28 cellular contexts compared by ENCODE assay signal in the genomic region with DNA sequence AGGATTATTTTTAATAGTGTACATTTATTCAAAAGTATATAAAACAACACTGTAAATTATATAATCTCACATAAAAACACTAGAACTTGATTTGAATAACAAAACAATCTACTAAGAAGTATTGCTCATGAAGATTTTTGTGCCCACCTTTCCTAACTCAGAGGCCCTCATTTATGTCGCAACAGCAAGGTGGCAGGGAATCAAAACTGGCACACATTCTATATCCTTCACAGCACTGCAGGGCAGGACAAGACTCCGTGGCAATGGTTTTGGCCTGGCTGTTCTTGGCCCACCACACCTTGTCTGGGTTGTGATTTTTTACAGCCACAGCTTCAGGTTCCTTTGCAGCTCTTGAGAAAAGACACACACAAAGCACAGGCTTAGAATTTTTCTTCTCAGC. TPM values are rescaled to one million over a fixed set of nuclear protein-coding genes. Genes with fewer than 3 reads are reported as not detected.
"Had no signal": no experiment of that assay in that cellular context is flagged by ENCODE, and none has a peak within 500 bp of the region (broad histone marks: within the 10 kb centered on the region; RNA-seq: fewer than 3 reads in every experiment).

No MANE protein-coding gene starts in this region.

- FAIRE-seq: keratinocyte, small intestine, urothelium cell line had no signal

- H3K79me2 ChIP-seq: parathyroid adenoma had no signal

- H3K27ac Mint-ChIP-seq: dendritic cell treated with granulocyte-macrophage colony-stimulating factor and Interleukin-4, amounts not matched to agents 40 ng/mL and 50 ng/mL, for 4 days; endodermal cell; natural killer cell; stimulated activated naive B cell treated with anti-CD40 and anti-IgM and Interleukin-4, amounts not matched to agents 10 μg/mL and 1 μg/mL and 100 μg/mL, for 72 hours had no signal

- H3K4me3 ChIP-seq: colonic mucosa, gastrocnemius medialis, lung, right atrium auricular region, thoracic aorta, tibial nerve, upper lobe of left lung had no signal

- DNase-seq: colonic mucosa; effector CD8-positive, alpha-beta T cell; foreskin fibroblast; gastrocnemius medialis; head of caudate nucleus; natural killer cell; occipital lobe; small intestine; stimulated activated CD4-positive, alpha-beta T cell treated with anti-CD3 and anti-CD28 coated beads, Interleukin-15, amount 100 ng/mL, for 24 hours; stimulated activated CD4-positive, alpha-beta T cell treated with anti-CD3 and anti-CD28 coated beads, Interleukin-2, amount 100 ng/mL, for 48 hours; stimulated activated naive B cell treated with anti-CD40 and anti-IgM and Interleukin-4, amounts not matched to agents 10 μg/mL and 1 μg/mL and 100 μg/mL, for 72 hours; upper lobe of left lung had no signal

- ATAC-seq: esophagus mucosa; gastrocnemius medialis; left lobe of liver; natural killer cell; stimulated activated naive B cell treated with anti-CD40 and anti-IgM and Interleukin-4, amounts not matched to agents 10 μg/mL and 1 μg/mL and 100 μg/mL, for 72 hours had no signal

- H3K4me1 ChIP-seq: colonic mucosa, gastrocnemius medialis, parathyroid adenoma, right atrium auricular region, tibial nerve, upper lobe of left lung had no signal

- H3K36me3 Mint-ChIP-seq: natural killer cell had no signal

- H3K27me3 ChIP-seq: colonic mucosa, gastrocnemius medialis, right atrium auricular region, tibial nerve, upper lobe of left lung had no signal

- H3K27me3 Mint-ChIP-seq: dendritic cell treated with granulocyte-macrophage colony-stimulating factor and Interleukin-4, amounts not matched to agents 40 ng/mL and 50 ng/mL, for 4 days; memory B cell; stimulated activated naive B cell treated with anti-CD40 and anti-IgM and Interleukin-4, amounts not matched to agents 10 μg/mL and 1 μg/mL and 100 μg/mL, for 72 hours; stimulated activated naive CD8-positive, alpha-beta T cell treated with anti-CD3 and anti-CD28 coated beads, Interleukin-15, Interleukin-2, amounts not matched to agents 100 ng/mL and 50 ng/mL, for 24 hours had no signal

- H2AFZ ChIP-seq: parathyroid adenoma had no signal

- H3K9ac ChIP-seq: parathyroid adenoma had no signal

- H3K9me3 ChIP-seq: colonic mucosa, gastrocnemius medialis, right atrium auricular region, thoracic aorta, upper lobe of left lung had no signal

- H3K9me3 Mint-ChIP-seq: endodermal cell; natural killer cell; stimulated activated naive B cell treated with anti-CD40 and anti-IgM and Interleukin-4, amounts not matched to agents 10 μg/mL and 1 μg/mL and 100 μg/mL, for 72 hours had no signal

- H3K36me3 ChIP-seq: colonic mucosa, gastrocnemius medialis, right atrium auricular region had no signal

- H3K27ac ChIP-seq: colonic mucosa, epithelial cell of prostate, gastrocnemius medialis, parathyroid adenoma, right atrium auricular region, thoracic aorta, tibial nerve, upper lobe of left lung had no signal

- H3K4me3 Mint-ChIP-seq: dendritic cell treated with granulocyte-macrophage colony-stimulating factor and Interleukin-4, amounts not matched to agents 40 ng/mL and 50 ng/mL, for 4 days; endodermal cell; memory B cell; natural killer cell; stimulated activated naive B cell treated with anti-CD40 and anti-IgM and Interleukin-4, amounts not matched to agents 10 μg/mL and 1 μg/mL and 100 μg/mL, for 72 hours; stimulated activated naive CD8-positive, alpha-beta T cell treated with anti-CD3 and anti-CD28 coated beads, Interleukin-15, Interleukin-2, amounts not matched to agents 100 ng/mL and 50 ng/mL, for 24 hours had no signal

- H3K4me1 Mint-ChIP-seq: memory B cell had no signal

RNA-seq across cellular contexts. Expression of gene CUZD1, which starts 3.4 kb away (rescaled TPM):
- total RNA-seq: progenitor cell of endocrine pancreas, thoracic aorta had no signal
- polyA plus RNA-seq: neural cell had no signal

RNA-seq across cellular contexts. Expression of gene FAM24B, which starts 30.3 kb away (rescaled TPM):
- total RNA-seq: gastrocnemius medialis, progenitor cell of endocrine pancreas had no signal
